In genomic region chr18:77068890-77069312, GRCh38 we compare ENCODE assay signal across 1 cellular context.
TF ChIP-seq lines count a peak whose summit lies in the region.

No MANE protein-coding gene starts in this region.

TF ChIP-seq in GM12878, 131 proteins besides CTCF, POLR2A, EP300 and RAD21 (continued from another document):
- TF ChIP-seq BCL3 (IDR thresholded peaks at IDR 0.05; ENCODE audit: borderline replicate concordance, insufficient read depth, low read depth, low read length, poor library complexity, severe bottlenecking) (peak; percentile 36), RFX5 (IDR thresholded peaks at IDR 0.05; ENCODE audit: low read depth, low read length) (no peak)
